In the genomic region with DNA sequence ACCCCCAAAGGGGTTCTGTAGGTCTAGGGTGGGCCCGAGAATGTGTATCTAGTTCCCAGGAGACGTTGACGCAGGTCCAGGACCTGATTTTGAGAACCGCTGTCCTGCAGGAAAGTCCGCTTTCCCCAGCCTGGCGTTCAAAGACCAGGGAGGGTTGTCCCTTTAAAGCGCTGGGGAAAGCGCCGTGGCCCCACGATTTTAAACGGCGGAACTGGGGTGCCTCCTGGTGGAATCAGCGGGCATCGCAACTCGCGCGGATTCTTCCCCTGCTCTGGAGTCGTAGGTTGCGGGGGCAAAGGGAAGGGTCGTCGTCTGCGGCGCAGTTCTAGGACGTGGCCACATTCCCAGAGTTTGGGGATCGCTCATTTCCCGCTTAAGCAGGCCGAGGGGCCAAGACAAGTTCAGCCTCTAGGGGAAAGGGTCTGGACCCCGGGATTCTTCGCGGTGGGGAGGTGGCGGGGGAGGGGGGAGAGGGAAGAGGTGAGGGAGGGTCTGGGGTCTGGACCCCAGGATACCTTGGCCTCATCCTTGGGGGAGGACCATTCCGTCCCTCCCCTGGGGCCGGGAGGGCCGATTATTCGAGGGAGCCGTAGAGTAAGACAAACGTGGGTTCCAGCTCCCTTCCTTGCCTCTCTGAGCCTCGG, we compare ENCODE assay signal across 8 cellular contexts. TPM values are rescaled to one million over a fixed set of nuclear protein-coding genes. Genes with fewer than 3 reads are reported as not detected.
DNase-seq lines count a peak whose midpoint lies in the region; ATAC-seq and TF ChIP-seq lines count a peak whose summit lies in the region.

No MANE protein-coding gene starts in this region.

- peak; percentile 86 to 99 (median 99) for TF ChIP-seq CTCF in ovary (IDR thresholded peaks at IDR 0.05)
- TF ChIP-seq CTCF in thyroid gland (IDR thresholded peaks at IDR 0.05) = peak; percentile 85 to 98 (median 96)

- intact Hi-C loops in ovary (cut with DNase I) (loop anchor here (2.0 to 10.0 kb wide), 6 partner anchors 83 to 1763 kb away; no protein-coding TSS in a partner anchor), thyroid gland (cut with DNase I) (loop anchor here (2.0 to 10.0 kb wide), 3 partner anchors 85 to 203 kb away; no protein-coding TSS in a partner anchor)

- H3K4me1 ChIP-seq in SJCRH30 = no peaks in the 10 kb centered on the region
- H3K4me1 ChIP-seq in ovary (ENCODE audit: insufficient read depth) = peaks cover 18% of the 10 kb centered on the region
- H3K4me1 ChIP-seq in thyroid gland = peaks cover 14 to 25% of the 10 kb centered on the region in 2 donors

- H3K9me3 ChIP-seq in SJCRH30 (replicated peaks) = no peaks in the 10 kb centered on the region
- H3K9me3 ChIP-seq in ovary = no peaks in the 10 kb centered on the region
- H3K9me3 ChIP-seq in thyroid gland = no peaks in the 10 kb centered on the region

- H3K27me3 ChIP-seq in SJCRH30 = peaks cover 17% of the 10 kb centered on the region; the same call in 1 of the 2 replicates
- H3K27me3 ChIP-seq in ovary = no peaks in the 10 kb centered on the region
- peaks cover 12% of the 10 kb centered on the region for H3K27me3 ChIP-seq in thyroid gland

- DNase-seq in D341Med (ENCODE audit: low spot score) (peak; percentile 88), KG1 (lab: John Stamatoyannopoulos, UW) (peak; percentile 84), SJCRH30 (peak; percentile 75 to 90), glomerular visceral epithelial cell (ENCODE audit: extremely low spot score) (peak; percentile 74), ovary (peak; percentile 73 to 91 (median 87)), thyroid gland (peak; percentile 73 to 77)
- peak; percentile 82 for DNase-seq in activated naive CD4-positive, alpha-beta T cell treated with Interleukin-2 at 50 U/mL for 16 hours

- no peak for TF ChIP-seq EP300 in ovary (IDR thresholded peaks at IDR 0.05)

- H3K4me3 ChIP-seq in SJCRH30 (peak overlapping the region; percentile 12), ovary (peak overlapping the region; percentile 27), thyroid gland (replicated peaks in 1 of 3) (peak overlapping the region in 1 of 3 donors; percentile 1)

- no peak for ATAC-seq in GM21367 (IDR thresholded peaks at IDR 0.05; ENCODE audit: unreplicated experiment)

- H3K36me3 ChIP-seq in SJCRH30 (no peaks in the 10 kb centered on the region), ovary (no peaks in the 10 kb centered on the region), thyroid gland (no peaks in the 10 kb centered on the region)

- H3K27ac ChIP-seq in SJCRH30 = no peak overlapping the region
- no peak overlapping the region for H3K27ac ChIP-seq in ovary
- H3K27ac ChIP-seq in thyroid gland = no peak overlapping the region

- TF ChIP-seq POLR2A in ovary (IDR thresholded peaks at IDR 0.05) (peak; percentile 18), thyroid gland (IDR thresholded peaks at IDR 0.05) (no peak)

- 7 to 10% (median 9%) methylated on average over 26 to 38 of the region's 38 CpGs for WGBS in ovary, 3 donors
- 9 to 15% methylated on average over 8 to 20 of the region's 38 CpGs for WGBS in thyroid gland, 2 donors

RNA-seq across cellular contexts. Expression of a gene that starts 7.7 kb away (rescaled TPM):
- total RNA-seq in SJCRH30 (2014; rRNA removed; shearing (Covaris generic)) = 0.04 TPM in 1 of 2 replicates, not detected in the other
- total RNA-seq in ovary (10 to 100 TPM in 1 of 7 donors, 1 to 10 TPM in 6; 2.8 to 10.6 (median 6.2) TPM), thyroid gland (1 to 10 TPM; 1.3 to 1.5 (median 1.5) TPM)
- polyA plus RNA-seq in ovary = 1 to 10 TPM in 1 of 2 donors, under 1 TPM in 1; 0.97 to 5.2 TPM

RNA-seq across cellular contexts. Expression of a gene that starts 16.6 kb away (rescaled TPM):
- total RNA-seq in SJCRH30 (2014; rRNA removed; shearing (Covaris generic)) = 40.1 and 41.8 TPM in 2 replicates
- total RNA-seq in ovary (10 to 100 TPM in 6 of 7 donors, 1 to 10 TPM in 1; 8.8 to 35.3 (median 32.8) TPM), thyroid gland (10 to 100 TPM in 3 of 4 donors, 1 to 10 TPM in 1; 8.9 to 33.8 (median 19.5) TPM)
- polyA plus RNA-seq in ovary = 10 to 100 TPM in 1 of 2 donors, 1 to 10 TPM in 1; 9.9 to 13.2 TPM

RNA-seq across cellular contexts. Expression of a gene that starts 59.2 kb away (rescaled TPM):
- total RNA-seq in SJCRH30 (2014; rRNA removed; shearing (Covaris generic)) = 0.02 TPM in 1 of 2 replicates, not detected in the other
- under 1 TPM in 6 of 7 donors, not detected in 1; 0.25 to 0.82 (median 0.39) TPM for total RNA-seq in ovary
- polyA plus RNA-seq in ovary = under 1 TPM; 0.15 to 0.32 TPM
- total RNA-seq in thyroid gland = under 1 TPM in 1 of 4 donors, not detected in 3; 0.11 TPM
